ENCODE assay signal across 17 cellular contexts in the genomic region with DNA sequence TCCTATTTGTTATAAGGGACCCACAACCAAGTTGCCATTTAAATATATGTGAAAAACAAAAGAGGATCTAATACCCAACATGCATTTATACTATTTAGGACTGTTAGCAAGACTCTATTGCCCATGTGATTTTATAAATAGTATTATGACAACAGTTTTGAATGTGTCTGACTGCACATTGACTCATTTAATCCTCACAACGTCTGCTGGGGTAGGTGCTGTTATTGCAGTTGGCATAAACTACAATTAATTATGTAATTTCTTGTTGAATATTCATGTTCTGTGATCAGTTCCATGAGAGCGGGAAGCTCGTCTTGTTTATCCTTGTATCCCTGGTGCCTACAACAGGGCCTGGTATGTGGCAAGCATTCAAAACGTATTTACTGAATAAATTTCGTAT. TPM values are rescaled to one million over a fixed set of nuclear protein-coding genes. Genes with fewer than 3 reads are reported as not detected.
DNase-seq lines count a peak whose midpoint lies in the region; ATAC-seq, FAIRE-seq and TF ChIP-seq lines count a peak whose summit lies in the region.
"Had no signal": no experiment of that assay in that cellular context is flagged by ENCODE, and none has a peak within 500 bp of the region (broad histone marks: within the 10 kb centered on the region; RNA-seq: fewer than 3 reads in every experiment).

No MANE protein-coding gene starts in this region.

- dilution Hi-C loops in keratinocyte (cut with MboI; ENCODE audit: extremely low pct_ligation_motif_present, low sequenced_read_pairs) = no loop called here

- H3K27ac ChIP-seq in colonic mucosa (peak overlapping the region; percentile 64), keratinocyte (ENCODE audit: control insufficient read depth, insufficient read depth, low read length) (peak overlapping the region; percentile 69)
- H3K27ac ChIP-seq: C4-2B had no signal

- H3K9ac ChIP-seq in colonic mucosa (ENCODE audit: low read depth in 2 of 2, low read length in 2 of 2) = no peak overlapping the region
- H3K9ac ChIP-seq in keratinocyte (ENCODE audit: control insufficient read depth, extremely low read depth, insufficient read depth, low read length) = peak overlapping the region; percentile 9

- FAIRE-seq in keratinocyte (lab: Jason Lieb, UNC) = no peak
- FAIRE-seq: HTR-8/SVneo, K562 had no signal

- no peaks in the 10 kb centered on the region for H3K9me1 ChIP-seq in keratinocyte (ENCODE audit: control insufficient read depth, extremely low read depth, insufficient read depth, low read length)

- peak overlapping the region; percentile 75 for H3K4me2 ChIP-seq in keratinocyte (ENCODE audit: control insufficient read depth, extremely low read depth, insufficient read depth, low read depth, low read length)

- H3K9me3 ChIP-seq in MG63 = no peaks in the 10 kb centered on the region
- H3K9me3 ChIP-seq in colonic mucosa = no peaks in the 10 kb centered on the region
- H3K9me3 ChIP-seq in keratinocyte (ENCODE audit: control insufficient read depth, low read depth, low read length) = no peaks in the 10 kb centered on the region

- no peak for ATAC-seq in activated T-cell treated with anti-CD3 and anti-CD28 coated beads, Interleukin-2, amount 50 U/mL, for 72 hours (replicated peaks in 1 of 2)
- ATAC-seq in HG02588 (IDR thresholded peaks at IDR 0.05; ENCODE audit: unreplicated experiment) (no peak), GM21529 (IDR thresholded peaks at IDR 0.05; ENCODE audit: unreplicated experiment) (no peak)
- ATAC-seq: K562 had no signal

- no peak overlapping the region for H2AFZ ChIP-seq in keratinocyte (ENCODE audit: control insufficient read depth, low read length)

- H3K27me3 ChIP-seq in MG63 (no peaks in the 10 kb centered on the region), colonic mucosa (no peaks in the 10 kb centered on the region), keratinocyte (ENCODE audit: control insufficient read depth, extremely low read depth, insufficient read depth, low read length) (no peaks in the 10 kb centered on the region)

- H3K9me3 Mint-ChIP-seq in activated T-cell treated with anti-CD3 and anti-CD28 coated beads, Interleukin-2, amount 50 U/mL, for 72 hours = no peaks in the 10 kb centered on the region

- H3K4me3 ChIP-seq in MG63 = no peak overlapping the region
- H3K4me3 ChIP-seq in colonic mucosa = no peak overlapping the region
- no peak overlapping the region for H3K4me3 ChIP-seq in keratinocyte (ENCODE audit: control insufficient read depth in 2 of 3, extremely low read depth in 1 of 3, insufficient read depth in 2 of 3, low read depth in 1 of 3, low read length in 3 of 3)
- H3K4me3 ChIP-seq: K562 had no signal

- no peaks in the 10 kb centered on the region for H3K4me1 Mint-ChIP-seq in activated T-cell treated with anti-CD3 and anti-CD28 coated beads, Interleukin-2, amount 50 U/mL, for 72 hours (ENCODE audit: low read depth)

- in situ Hi-C loops in GM13976 (cut with MboI; ENCODE audit: low sequenced_read_pairs, unreplicated experiment) = no loop called here

- H3K4me3 Mint-ChIP-seq in activated T-cell treated with anti-CD3 and anti-CD28 coated beads, Interleukin-2, amount 50 U/mL, for 72 hours = no peak overlapping the region

- H3K79me2 ChIP-seq in keratinocyte (ENCODE audit: control insufficient read depth, insufficient read depth, low read length) = no peaks in the 10 kb centered on the region

- H3K36me3 Mint-ChIP-seq in activated T-cell treated with anti-CD3 and anti-CD28 coated beads, Interleukin-2, amount 50 U/mL, for 72 hours (ENCODE audit: insufficient read depth in 2 of 2) = no peaks in the 10 kb centered on the region

- H4K20me1 ChIP-seq in keratinocyte (ENCODE audit: control insufficient read depth, extremely low read depth, insufficient read depth, low read length) = no peaks in the 10 kb centered on the region

- TF ChIP-seq CTCF in colonic mucosa (IDR thresholded peaks at IDR 0.05) = no peak
- TF ChIP-seq CTCF in keratinocyte (optimal IDR thresholded peaks at IDR 0.05 in 1 of 3, IDR thresholded peaks at IDR 0.05 in 1 of 3, conservative IDR thresholded peaks at IDR 0.05 in 1 of 3; ENCODE audit: extremely low read depth in 1 of 3, insufficient read depth in 2 of 3, low read length in 3 of 3) = no peak
- TF ChIP-seq CTCF in GM13976 (IDR thresholded peaks at IDR 0.05; ENCODE audit: borderline replicate concordance, control extremely low read depth, extremely low read depth, insufficient read depth, missing control alignments) = no peak

- DNase-seq in MG63 (peak; percentile 36), colonic mucosa (no peak), keratinocyte (ENCODE audit: low read depth, low spot score) (peak; percentile 26), GM13976 (ENCODE audit: low spot score) (no peak)
- no peak for DNase-seq in activated T-cell treated with anti-CD3 and anti-CD28 coated beads, Interleukin-2, amount 50 U/mL, for 72 hours
- DNase-seq: NCI-H1092, NCI-H1694, NCI-H2107, NCI-H226, NCI-H69, SHP77 had no signal

- H3K36me3 ChIP-seq in MG63 (no peaks in the 10 kb centered on the region), colonic mucosa (no peaks in the 10 kb centered on the region), keratinocyte (ENCODE audit: control insufficient read depth in 2 of 2, extremely low read depth in 1 of 2, insufficient read depth in 2 of 2, low read length in 2 of 2) (no peaks in the 10 kb centered on the region)

- no peaks in the 10 kb centered on the region for H3K27me3 Mint-ChIP-seq in activated T-cell treated with anti-CD3 and anti-CD28 coated beads, Interleukin-2, amount 50 U/mL, for 72 hours (ENCODE audit: low read depth)

- intact Hi-C loops in colonic mucosa (cut with DNase I) = no loop called here

- no peak overlapping the region for H3K27ac Mint-ChIP-seq in activated T-cell treated with anti-CD3 and anti-CD28 coated beads, Interleukin-2, amount 50 U/mL, for 72 hours

- peaks cover 6% of the 10 kb centered on the region for H3K4me1 ChIP-seq in colonic mucosa
- peaks cover 48% of the 10 kb centered on the region for H3K4me1 ChIP-seq in keratinocyte (ENCODE audit: control insufficient read depth, extremely low read depth, insufficient read depth, low read length)

RNA-seq across cellular contexts. Expression of gene SH2D6, which starts 53.8 kb away (rescaled TPM):
- total RNA-seq in MG63 (2014; rRNA removed; shearing (Covaris generic); ENCODE audit: low replicate concordance) = 0.76 and 1.2 TPM in 2 replicates
- total RNA-seq in colonic mucosa = 1 to 10 TPM; 1.6 to 9.2 TPM
- 0.10 to 0.21 TPM in 2 of 3 replicates, not detected in the other for polyA plus RNA-seq in keratinocyte
- not detected for polyA plus RNA-seq in keratinocyte (2011; ENCODE audit: low read depth)
- not detected in 2 replicates for polyA plus RNA-seq in keratinocyte (2011; cell fraction: cytosol; rRNA removed)
- not detected in 2 replicates for polyA plus RNA-seq in keratinocyte (2011; cell fraction: nucleus; rRNA removed)
- polyA plus RNA-seq in keratinocyte (2012; ENCODE audit: low replicate concordance) = 0.09 TPM in 1 of 2 replicates, not detected in the other
- 0.56 TPM in 1 of 3 replicates, not detected in the others for polyA minus RNA-seq in keratinocyte
- polyA minus RNA-seq in keratinocyte (2011; cell fraction: cytosol; rRNA and poly(A)+ RNA removed) = not detected
- not detected in 2 replicates for polyA minus RNA-seq in keratinocyte (2011; cell fraction: nucleus; rRNA and poly(A)+ RNA removed)
- 1 to 10 TPM; 3.2 to 4.0 TPM for total RNA-seq in activated T-cell treated with anti-CD3 and anti-CD28 coated beads, Interleukin-2, amount 50 U/mL, for 72 hours
- total RNA-seq: M059J had no signal

Comparison
In these comparisons a context has a peak if more than half of its experiments do, and no peak if none do; other contexts are left out.
1. DNase-seq: peak in MG63 (single experiment) and keratinocyte (single experiment); none in colonic mucosa (single experiment), activated T-cell treated with anti-CD3 and anti-CD28 coated beads, Interleukin-2, amount 50 U/mL, for 72 hours (0 of 2) and GM13976 (single experiment).